In the genomic region with DNA sequence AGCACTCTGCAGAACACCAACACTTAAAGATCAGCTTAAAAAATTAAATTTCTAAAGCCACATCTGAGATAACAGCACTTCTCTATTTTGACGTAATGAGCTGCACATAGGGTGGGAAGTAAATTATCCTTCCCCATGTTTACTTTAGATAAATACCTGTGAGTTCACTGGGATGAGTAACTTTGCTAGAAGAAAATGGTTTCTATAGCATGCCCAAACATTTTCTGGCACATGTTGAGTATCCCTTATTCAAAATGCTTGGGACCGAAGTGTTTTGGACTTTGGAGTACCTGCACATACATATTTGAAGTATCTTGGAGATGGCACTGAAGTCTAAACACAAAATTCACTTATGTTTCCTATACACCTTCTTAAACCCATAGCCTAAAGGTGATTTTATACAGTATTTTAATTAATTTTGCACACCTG, we compare ENCODE assay signal across 2 cellular contexts.
TF ChIP-seq lines count a peak whose summit lies in the region.

No MANE protein-coding gene starts in this region.

TF ChIP-seq in GM12878, 131 proteins besides CTCF, POLR2A, EP300 and RAD21 (continued from another document):
- TF ChIP-seq RCOR1 (conservative IDR thresholded peaks at IDR 0.05; ENCODE audit: low read depth, low read length) (no peak), ZBTB4 (CRISPR knock-in tag; IDR thresholded peaks at IDR 0.05) (no peak)

TF ChIP-seq in HEK293T, 16 proteins besides CTCF, POLR2A, EP300 and RAD21 (continued from another document):
- TF ChIP-seq ZNF384 (IDR thresholded peaks at IDR 0.05) (no peak), SUZ12 (IDR thresholded peaks at IDR 0.05) (no peak), ELF4 (IDR thresholded peaks at IDR 0.05) (no peak), TARDBP (IDR thresholded peaks at IDR 0.05) (no peak), FOXA1 (IDR thresholded peaks at IDR 0.05) (no peak)
TF ChIP-seq in HEK293T: peak in this region for 0.
